11 cellular contexts compared by ENCODE assay signal in the genomic region with DNA sequence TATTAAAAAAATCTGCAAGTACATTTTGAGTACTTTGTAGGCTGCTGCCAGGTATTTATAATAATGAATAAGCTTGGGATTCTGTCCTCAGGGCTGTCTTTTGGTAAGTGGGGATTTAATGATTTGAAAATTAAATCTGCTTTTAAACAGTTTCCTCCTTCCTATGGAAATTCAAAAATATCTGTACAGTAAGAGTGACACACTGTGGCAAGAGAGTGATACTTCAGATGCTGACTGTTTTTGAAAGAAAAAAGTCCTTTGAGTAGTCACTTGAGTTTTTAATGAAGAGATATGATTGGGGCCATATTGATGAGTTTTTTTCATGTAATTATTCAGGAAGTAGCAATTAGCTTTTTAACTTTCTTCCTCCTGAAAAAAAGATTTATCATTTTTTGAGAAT. TPM values are rescaled to one million over a fixed set of nuclear protein-coding genes. Genes with fewer than 3 reads are reported as not detected.
DNase-seq lines count a peak whose midpoint lies in the region; ATAC-seq, FAIRE-seq and TF ChIP-seq lines count a peak whose summit lies in the region.
"Had no signal": no experiment of that assay in that cellular context is flagged by ENCODE, and none has a peak within 500 bp of the region (broad histone marks: within the 10 kb centered on the region; RNA-seq: fewer than 3 reads in every experiment).

No MANE protein-coding gene starts in this region.

- no peaks in the 10 kb centered on the region; the same call in 1 of the 2 replicates for H4K20me1 ChIP-seq in OCI-LY1 (ENCODE audit: insufficient read depth, low read length)

- H3K27ac Mint-ChIP-seq in activated T-helper 1 cell treated with anti-CD3 and anti-CD28 coated beads, Interleukin-12 subunit alpha, Interleukin-12 subunit beta, Interleukin-2, Interleukin-4 antibody, amounts not matched to agents 30 ng/mL and 10 ng/mL and 1 ng/mL, durations not matched to agents 14 hours and 24 hours and 36 hours = no peak overlapping the region

- H3K27ac ChIP-seq in OCI-LY1 (ENCODE audit: low read depth, low read length, poor library complexity, severe bottlenecking) = no peak overlapping the region
- H3K27ac ChIP-seq: body of pancreas, gastrocnemius medialis had no signal

- H3K9me3 Mint-ChIP-seq in activated T-helper 1 cell treated with anti-CD3 and anti-CD28 coated beads, Interleukin-12 subunit alpha, Interleukin-12 subunit beta, Interleukin-2, Interleukin-4 antibody, amounts not matched to agents 30 ng/mL and 10 ng/mL and 1 ng/mL, durations not matched to agents 14 hours and 24 hours and 36 hours = no peaks in the 10 kb centered on the region

- intact Hi-C loops in activated T-helper 1 cell treated with anti-CD3 and anti-CD28 coated beads, Interleukin-12 subunit alpha, Interleukin-12 subunit beta, Interleukin-2, Interleukin-4 antibody, amounts not matched to agents 30 ng/mL and 10 ng/mL and 1 ng/mL, durations not matched to agents 14 hours and 24 hours and 36 hours (cut with micrococcal nuclease) = loop anchor here (1.0 to 10.0 kb wide), 2 partner anchors 342 to 466 kb away; no protein-coding TSS in a partner anchor

- H3K27me3 Mint-ChIP-seq in activated T-helper 1 cell treated with anti-CD3 and anti-CD28 coated beads, Interleukin-12 subunit alpha, Interleukin-12 subunit beta, Interleukin-2, Interleukin-4 antibody, amounts not matched to agents 30 ng/mL and 10 ng/mL and 1 ng/mL, durations not matched to agents 14 hours and 24 hours and 36 hours (ENCODE audit: insufficient read depth) = no peaks in the 10 kb centered on the region

- peaks cover 44% of the 10 kb centered on the region; the same call in 1 of the 2 replicates for H3K36me3 ChIP-seq in OCI-LY1 (ENCODE audit: insufficient read depth, low read length)

- no peaks in the 10 kb centered on the region for H3K4me1 Mint-ChIP-seq in activated T-helper 1 cell treated with anti-CD3 and anti-CD28 coated beads, Interleukin-12 subunit alpha, Interleukin-12 subunit beta, Interleukin-2, Interleukin-4 antibody, amounts not matched to agents 30 ng/mL and 10 ng/mL and 1 ng/mL, durations not matched to agents 14 hours and 24 hours and 36 hours (ENCODE audit: low read depth)

- no peaks in the 10 kb centered on the region for H3F3A ChIP-seq in OCI-LY1 (ENCODE audit: insufficient read depth, low read length)

- FAIRE-seq in A204.1 (lab: Jason Lieb, UNC) = peak; percentile 89

- H3K9me2 ChIP-seq in OCI-LY1 (ENCODE audit: low read depth, low read length) = no peaks in the 10 kb centered on the region

- TF ChIP-seq CTCF in OCI-LY1 (IDR thresholded peaks at IDR 0.05; ENCODE audit: low read length) = peak; percentile 47; the same call in 1 of the 2 replicates
- TF ChIP-seq CTCF in epithelial cell of esophagus (IDR thresholded peaks at IDR 0.05; ENCODE audit: insufficient read depth, low read depth, low read length, missing control alignments) = peak; percentile 18

- no peaks in the 10 kb centered on the region for H3K27me3 ChIP-seq in OCI-LY1 (ENCODE audit: insufficient read depth, low read length)
- H3K27me3 ChIP-seq: body of pancreas, gastrocnemius medialis had no signal

- no peak overlapping the region for H3K4me2 ChIP-seq in OCI-LY1 (ENCODE audit: low read length)

- DNase-seq in GM03348 (ENCODE audit: low spot score) = peak; percentile 5
- DNase-seq in epithelial cell of esophagus (ENCODE audit: low read depth) = no peak
- no peak for DNase-seq in activated T-helper 1 cell treated with anti-CD3 and anti-CD28 coated beads, Interleukin-12 subunit alpha, Interleukin-12 subunit beta, Interleukin-2, Interleukin-4 antibody, amounts not matched to agents 30 ng/mL and 10 ng/mL and 1 ng/mL, durations not matched to agents 14 hours and 24 hours and 36 hours (ENCODE audit: low spot score)
- no peak for DNase-seq in GF-D8 (lab: John Stamatoyannopoulos, UW)
- no peak for DNase-seq in NCI-H2029 treated with DMSO at 0.1 percent for 48 hours (lab: John Stamatoyannopoulos, UW)
- DNase-seq: body of pancreas, gastrocnemius medialis, midbrain had no signal

- H3K4me3 ChIP-seq in OCI-LY1 (ENCODE audit: low read depth, low read length, poor library complexity, severe bottlenecking) (no peak overlapping the region), epithelial cell of esophagus (ENCODE audit: low read length) (no peak overlapping the region)
- H3K4me3 ChIP-seq: body of pancreas, gastrocnemius medialis had no signal

- H3K9ac ChIP-seq in OCI-LY1 (ENCODE audit: low read length) = no peak overlapping the region

- H3K79me2 ChIP-seq in OCI-LY1 (ENCODE audit: insufficient read depth, low read length) = no peaks in the 10 kb centered on the region; the same call in 1 of the 2 replicates

- no peak overlapping the region for H3K4me3 Mint-ChIP-seq in activated T-helper 1 cell treated with anti-CD3 and anti-CD28 coated beads, Interleukin-12 subunit alpha, Interleukin-12 subunit beta, Interleukin-2, Interleukin-4 antibody, amounts not matched to agents 30 ng/mL and 10 ng/mL and 1 ng/mL, durations not matched to agents 14 hours and 24 hours and 36 hours

- H3K9me3 ChIP-seq in OCI-LY1 (ENCODE audit: low read length) = no peaks in the 10 kb centered on the region
- H3K9me3 ChIP-seq: body of pancreas, gastrocnemius medialis had no signal

- peaks cover 27% of the 10 kb centered on the region for H3K36me3 Mint-ChIP-seq in activated T-helper 1 cell treated with anti-CD3 and anti-CD28 coated beads, Interleukin-12 subunit alpha, Interleukin-12 subunit beta, Interleukin-2, Interleukin-4 antibody, amounts not matched to agents 30 ng/mL and 10 ng/mL and 1 ng/mL, durations not matched to agents 14 hours and 24 hours and 36 hours (ENCODE audit: low read depth)

- ATAC-seq in GM21447 (IDR thresholded peaks at IDR 0.05; ENCODE audit: unreplicated experiment) = no peak
- ATAC-seq: body of pancreas, gastrocnemius medialis had no signal

- no peak overlapping the region for H2AFZ ChIP-seq in OCI-LY1 (ENCODE audit: low read length)

- no peaks in the 10 kb centered on the region for H3K4me1 ChIP-seq in OCI-LY1 (ENCODE audit: insufficient read depth, low read length, severe bottlenecking)
- H3K4me1 ChIP-seq: body of pancreas, gastrocnemius medialis had no signal

RNA-seq across cellular contexts. Expression of gene SMARCAD1, which starts 49.2 kb away (rescaled TPM):
- total RNA-seq in activated T-helper 1 cell treated with anti-CD3 and anti-CD28 coated beads, Interleukin-12 subunit alpha, Interleukin-12 subunit beta, Interleukin-2, Interleukin-4 antibody, amounts not matched to agents 30 ng/mL and 10 ng/mL and 1 ng/mL, durations not matched to agents 14 hours and 24 hours and 36 hours = 44.0 and 46.3 TPM in 2 replicates
